31 cellular contexts compared by ENCODE assay signal in genomic region chr3:140459462-140459861, GRCh38.
"Had no signal": no experiment of that assay in that cellular context is flagged by ENCODE, and none has a peak within 500 bp of the region (broad histone marks: within the 10 kb centered on the region; RNA-seq: fewer than 3 reads in every experiment).

No MANE protein-coding gene starts in this region.

- DNase-seq: Karpas-422, KBM-7, MG63, NCI-H1048, NCI-H1092 treated with DMSO at 0.1 percent for 48 hours, NCI-H1105 treated with DMSO at 0.1 percent for 48 hours, NCI-H1417, NCI-H1436, NCI-H146, NCI-H1694, NCI-H187, NCI-H2029, NCI-H2081, NCI-H2171 treated with DMSO at 0.1 percent for 48 hours, NCI-H2227 treated with DMSO at 0.1 percent for 48 hours, NCI-H345, NCI-H446, NCI-H510A treated with DMSO at 0.1 percent for 48 hours, NCI-H524 treated with DMSO at 0.1 percent for 48 hours, NCI-H526 treated with DMSO at 0.1 percent for 48 hours, NCI-H774, PC-9, SHP77, SIG-M5, SJCRH30 had no signal

- ATAC-seq: Panc1, Right ventricle myocardium inferior, SK-N-SH treated with all-trans-retinoic acid at 6 μM for 48 hours had no signal

- H3K27ac ChIP-seq: KMS-11, PC-9, RWPE1, SJCRH30, SK-N-MC had no signal

- H3K9ac ChIP-seq: KMS-11 had no signal

- H3K9me3 ChIP-seq: MG63, SJCRH30 had no signal

- H3K4me2 ChIP-seq: KMS-11, PC-9 had no signal

- H2AFZ ChIP-seq: PC-9 had no signal

- H3K36me3 ChIP-seq: MG63, SJCRH30 had no signal

- H3K27me3 ChIP-seq: MG63, SJCRH30 had no signal

- H3K4me1 ChIP-seq: SJCRH30 had no signal

- H3K4me3 ChIP-seq: MG63, PC-9, SJCRH30, SK-N-MC had no signal
